ENCODE assay signal across 1 cellular context in genomic region chr11:2791139-2791520, GRCh38.
TF ChIP-seq lines count a peak whose summit lies in the region.

No MANE protein-coding gene starts in this region.

TF ChIP-seq in HepG2, 621 proteins besides CTCF, POLR2A, EP300 and RAD21 (continued from another document):
- TF ChIP-seq, protein P1, sequence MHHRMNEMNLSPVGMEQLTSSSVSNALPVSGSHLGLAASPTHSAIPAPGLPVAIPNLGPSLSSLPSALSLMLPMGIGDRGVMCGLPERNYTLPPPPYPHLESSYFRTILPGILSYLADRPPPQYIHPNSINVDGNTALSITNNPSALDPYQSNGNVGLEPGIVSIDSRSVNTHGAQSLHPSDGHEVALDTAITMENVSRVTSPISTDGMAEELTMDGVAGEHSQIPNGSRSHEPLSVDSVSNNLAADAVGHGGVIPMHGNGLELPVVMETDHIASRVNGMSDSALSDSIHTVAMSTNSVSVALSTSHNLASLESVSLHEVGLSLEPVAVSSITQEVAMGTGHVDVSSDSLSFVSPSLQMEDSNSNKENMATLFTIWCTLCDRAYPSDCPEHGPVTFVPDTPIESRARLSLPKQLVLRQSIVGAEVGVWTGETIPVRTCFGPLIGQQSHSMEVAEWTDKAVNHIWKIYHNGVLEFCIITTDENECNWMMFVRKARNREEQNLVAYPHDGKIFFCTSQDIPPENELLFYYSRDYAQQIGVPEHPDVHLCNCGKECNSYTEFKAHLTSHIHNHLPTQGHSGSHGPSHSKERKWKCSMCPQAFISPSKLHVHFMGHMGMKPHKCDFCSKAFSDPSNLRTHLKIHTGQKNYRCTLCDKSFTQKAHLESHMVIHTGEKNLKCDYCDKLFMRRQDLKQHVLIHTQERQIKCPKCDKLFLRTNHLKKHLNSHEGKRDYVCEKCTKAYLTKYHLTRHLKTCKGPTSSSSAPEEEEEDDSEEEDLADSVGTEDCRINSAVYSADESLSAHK (CRISPR knock-in tag; IDR thresholded peaks at IDR 0.05; ENCODE audit: borderline replicate concordance): no peak
- TF ChIP-seq ZNF264 (CRISPR knock-in tag; IDR thresholded peaks at IDR 0.05): no peak
TF ChIP-seq in HepG2: peak in this region for 0.
